8 cellular contexts compared by ENCODE assay signal in genomic region chr2:24050041-24050655, GRCh38. TPM values are rescaled to one million over a fixed set of nuclear protein-coding genes. Genes with fewer than 3 reads are reported as not detected.
DNase-seq lines count a peak whose midpoint lies in the region; TF ChIP-seq lines count a peak whose summit lies in the region.

No MANE protein-coding gene starts in this region.

- no peaks in the 10 kb centered on the region for H4K20me1 ChIP-seq in SU-DHL-6 (ENCODE audit: low read depth, low read length)

- peaks cover 14% of the 10 kb centered on the region for H3F3A ChIP-seq in SU-DHL-6 (ENCODE audit: insufficient read depth)

- peak overlapping the region; percentile 100 for H3K4me2 ChIP-seq in SU-DHL-6 (ENCODE audit: low read depth, low read length, poor library complexity, severe bottlenecking)

- H3K79me2 ChIP-seq in SU-DHL-6 (ENCODE audit: insufficient read depth, low read length) = peaks cover 19% of the 10 kb centered on the region

- H3K4me3 ChIP-seq in GM12865 (ENCODE audit: low read depth, low read length) = peak overlapping the region; percentile 70
- peak overlapping the region; percentile 90 for H3K4me3 ChIP-seq in SU-DHL-6 (ENCODE audit: insufficient read depth, low read length, poor library complexity, severe bottlenecking)
- H3K4me3 ChIP-seq in epithelial cell of esophagus (ENCODE audit: low read length) = peak overlapping the region; percentile 64

- DNase-seq in GM12865 (ENCODE audit: low read depth) (no peak), epithelial cell of esophagus (ENCODE audit: low read depth) (no peak), myocyte (ENCODE audit: low read depth) (peak; percentile 15), NCI-H774 (lab: John Stamatoyannopoulos, UW) (no peak), NCI-H2171 treated with DMSO at 0.1 percent for 48 hours (lab: John Stamatoyannopoulos, UW) (no peak), SW 1271 (lab: John Stamatoyannopoulos, UW) (no peak), NCI-H2029 (lab: John Stamatoyannopoulos, UW) (no peak)

- H3K36me3 ChIP-seq in SU-DHL-6 (ENCODE audit: low read length) = no peaks in the 10 kb centered on the region

- H3K27ac ChIP-seq in SU-DHL-6 (ENCODE audit: low read depth, low read length) = no peak overlapping the region

- H3K27me3 ChIP-seq in SU-DHL-6 (ENCODE audit: low read length) = no peaks in the 10 kb centered on the region

- H3K9me3 ChIP-seq in SU-DHL-6 (ENCODE audit: insufficient read depth, low read length) = no peaks in the 10 kb centered on the region

- H3K9ac ChIP-seq in SU-DHL-6 (ENCODE audit: low read length) = peak overlapping the region; percentile 60

- no peaks in the 10 kb centered on the region for H3K9me2 ChIP-seq in SU-DHL-6 (replicated peaks; ENCODE audit: insufficient read depth, low read length)

- H2AFZ ChIP-seq in SU-DHL-6 (ENCODE audit: low read depth, low read length, severe bottlenecking) = peak overlapping the region; percentile 89

- TF ChIP-seq CTCF in GM12865 (IDR thresholded peaks at IDR 0.05; ENCODE audit: insufficient read depth, low read depth, low read length, missing control alignments) (no peak), SU-DHL-6 (IDR thresholded peaks at IDR 0.05; ENCODE audit: insufficient read depth, low read length, poor library complexity, severe bottlenecking) (no peak), epithelial cell of esophagus (IDR thresholded peaks at IDR 0.05; ENCODE audit: insufficient read depth, low read depth, low read length, missing control alignments) (no peak)

RNA-seq across cellular contexts. Expression of gene FKBP1B, which starts 0.6 kb away (rescaled TPM):
- 2.0 and 2.4 TPM in 2 replicates for total RNA-seq in myocyte
- polyA plus RNA-seq in myocyte (2012) = 6.0 TPM

RNA-seq across cellular contexts. Expression of gene WDCP, which starts 3.0 kb away (rescaled TPM):
- 11.3 and 11.9 TPM in 2 replicates for total RNA-seq in myocyte
- 4.6 TPM for polyA plus RNA-seq in myocyte (2012)

RNA-seq across cellular contexts. Expression of gene SF3B6, which starts 26.0 kb away (rescaled TPM):
- 89.0 and 92.9 TPM in 2 replicates for total RNA-seq in myocyte
- 114 TPM for polyA plus RNA-seq in myocyte (2012)

RNA-seq across cellular contexts. Expression of gene TP53I3, which starts 34.5 kb away (rescaled TPM):
- 61.8 and 66.8 TPM in 2 replicates for total RNA-seq in myocyte
- polyA plus RNA-seq in myocyte (2012) = 84.4 TPM

RNA-seq across cellular contexts. Expression of gene MFSD2B, which starts 40.3 kb away (rescaled TPM):
- total RNA-seq in myocyte = 0.16 TPM in 1 of 2 replicates, not detected in the other
- polyA plus RNA-seq in myocyte (2012) = 0.08 TPM
